17 cellular contexts compared by ENCODE assay signal in the genomic region with DNA sequence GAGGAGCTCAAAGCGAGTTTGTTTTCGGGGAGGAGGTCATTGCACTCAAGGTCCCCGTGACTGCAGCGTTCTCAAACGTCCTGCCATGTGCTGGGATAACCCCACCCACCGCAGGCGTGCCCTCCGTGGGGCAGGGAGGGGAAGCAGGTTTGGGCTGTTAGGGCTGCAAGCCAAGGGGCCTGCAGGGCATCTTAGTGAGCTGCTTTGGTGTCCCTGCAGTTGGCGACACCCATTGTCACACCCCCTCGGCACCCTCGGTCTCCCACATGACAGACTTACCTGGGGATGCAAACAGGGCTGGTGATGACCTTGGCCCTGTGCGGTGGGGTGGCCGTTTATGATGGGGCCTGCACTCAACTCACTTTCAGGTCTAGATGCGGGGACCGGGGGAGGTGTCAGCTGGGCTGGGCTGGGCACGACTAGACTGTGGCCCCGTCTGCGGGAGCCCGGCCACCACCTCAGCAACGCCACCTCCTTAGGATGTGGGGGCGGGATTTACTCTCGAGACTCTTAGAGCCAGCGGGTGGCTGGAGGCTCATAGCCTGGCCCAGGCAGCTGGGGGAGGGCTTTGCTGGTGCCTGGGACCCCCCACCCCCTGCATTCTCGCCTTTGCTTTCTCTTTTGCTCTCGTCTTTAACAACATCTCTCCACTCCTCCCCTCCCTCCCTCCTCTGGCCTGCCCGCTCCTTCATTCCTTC. TPM values are rescaled to one million over a fixed set of nuclear protein-coding genes. Genes with fewer than 3 reads are reported as not detected.
DNase-seq lines count a peak whose midpoint lies in the region; ATAC-seq, FAIRE-seq and TF ChIP-seq lines count a peak whose summit lies in the region.
"Had no signal": no experiment of that assay in that cellular context is flagged by ENCODE, and none has a peak within 500 bp of the region (broad histone marks: within the 10 kb centered on the region; RNA-seq: fewer than 3 reads in every experiment).

No MANE protein-coding gene starts in this region.

- WGBS in small intestine, 3 donors = 12 to 21% (median 18%) methylated on average over 23 to 26 of the region's 26 CpGs

- H3K9ac ChIP-seq in iPS-20b (ENCODE audit: low read depth, low read length) = no peak overlapping the region

- DNase-seq in RWPE2 (ENCODE audit: low spot score) (peak; percentile 87), small intestine (peak; percentile 21), foreskin fibroblast (no peak), epidermal melanocyte (ENCODE audit: insufficient read length, low spot score) (no peak)
- DNase-seq: activated CD4-positive, CD25-positive, alpha-beta regulatory T cell treated with anti-CD3 and anti-CD28 coated beads, Interleukin-2, amount 50 U/mL, for 72 hours; activated CD8-positive, alpha-beta memory T cell treated with anti-CD3 and anti-CD28 coated beads, Interleukin-2, amount 10 ng/mL, durations not matched to agents 7 days and 5 days; activated effector memory CD4-positive, alpha-beta T cell treated with Interleukin-2 at 50 U/mL for 16 hours; anterior cingulate cortex; effector memory CD8-positive, alpha-beta T cell; left cardiac atrium; NCI-H774; pancreas; stimulated activated CD4-positive, alpha-beta T cell treated with anti-CD3 and anti-CD28 coated beads, Interleukin-4, amount 100 ng/mL, for 24 hours had no signal

- POLR2A ChIA-PET in HEK293 (lab: Yijun Ruan, JAX) = no interaction called here

- H3K27ac ChIP-seq in HEK293 (ENCODE audit: extremely low read depth, low read depth, low read length) (no peak overlapping the region), RWPE2 (ENCODE audit: poor library complexity, severe bottlenecking) (no peak overlapping the region), iPS-20b (ENCODE audit: low read length) (no peak overlapping the region), small intestine (ENCODE audit: low read depth in 1 of 2, low read length in 1 of 2) (no peak overlapping the region)
- H3K27ac ChIP-seq: pancreas had no signal

- no peaks in the 10 kb centered on the region for H3K36me3 ChIP-seq in HEK293 (ENCODE audit: control insufficient read depth in 2 of 2, insufficient read depth in 1 of 2, low read length in 2 of 2)
- no peaks in the 10 kb centered on the region for H3K36me3 ChIP-seq in RWPE2 (ENCODE audit: low read depth)
- H3K36me3 ChIP-seq in iPS-20b (ENCODE audit: insufficient read depth, low read depth, low read length) = no peaks in the 10 kb centered on the region
- H3K36me3 ChIP-seq in small intestine (ENCODE audit: control insufficient read depth in 2 of 2, insufficient read depth in 2 of 2, low read length in 2 of 2) = no peaks in the 10 kb centered on the region
- H3K36me3 ChIP-seq: pancreas had no signal

- H3K9me3 ChIP-seq in HEK293 (ENCODE audit: control insufficient read depth, insufficient read depth, low read depth, low read length) (no peaks in the 10 kb centered on the region), RWPE2 (ENCODE audit: severe bottlenecking) (no peaks in the 10 kb centered on the region), iPS-20b (ENCODE audit: insufficient read depth, low read depth, low read length) (no peaks in the 10 kb centered on the region), small intestine (ENCODE audit: control insufficient read depth, low read depth) (no peaks in the 10 kb centered on the region)
- H3K9me3 ChIP-seq: pancreas had no signal

- H3K4me3 ChIP-seq in HEK293 (ENCODE audit: low read depth, low read length) = no peak overlapping the region
- H3K4me3 ChIP-seq in RWPE2 (ENCODE audit: severe bottlenecking) = no peak overlapping the region
- peak overlapping the region; percentile 36; the same call in 1 of the 2 replicates for H3K4me3 ChIP-seq in iPS-20b (ENCODE audit: low read length)
- H3K4me3 ChIP-seq in small intestine (ENCODE audit: low read depth in 1 of 2, low read length in 2 of 2) = no peak overlapping the region
- no peak overlapping the region for H3K4me3 ChIP-seq in foreskin fibroblast (ENCODE audit: low read depth in 1 of 2, low read length in 2 of 2)
- H3K4me3 ChIP-seq: pancreas had no signal

- no peaks in the 10 kb centered on the region for H3K4me1 ChIP-seq in HEK293 (ENCODE audit: control insufficient read depth, insufficient read depth, low read length)
- H3K4me1 ChIP-seq in RWPE2 (ENCODE audit: insufficient read depth, poor library complexity, severe bottlenecking) = no peaks in the 10 kb centered on the region
- peaks cover 10% of the 10 kb centered on the region; the same call in 1 of the 2 replicates for H3K4me1 ChIP-seq in iPS-20b (ENCODE audit: insufficient read depth, low read length)
- peaks cover 0 to 2% of the 10 kb centered on the region in 2 donors for H3K4me1 ChIP-seq in small intestine (ENCODE audit: control insufficient read depth in 2 of 2, insufficient read depth in 1 of 2, low read depth in 1 of 2, low read length in 1 of 2)

- H3K27me3 ChIP-seq in RWPE2 (ENCODE audit: insufficient read depth, poor library complexity, severe bottlenecking) = peaks cover 58% of the 10 kb centered on the region
- peaks cover 99% of the 10 kb centered on the region for H3K27me3 ChIP-seq in iPS-20b (ENCODE audit: insufficient read depth, low read length)
- H3K27me3 ChIP-seq in small intestine (ENCODE audit: control insufficient read depth in 2 of 2, insufficient read depth in 2 of 2, low read length in 2 of 2) = peaks cover 0 to 27% of the 10 kb centered on the region in 2 donors

- CTCF ChIA-PET in HEK293 (lab: Yijun Ruan, JAX) = no interaction called here

- FAIRE-seq in small intestine (lab: Jason Lieb, UNC) = no peak
- FAIRE-seq: D721Med, pancreas had no signal

- TF ChIP-seq CTCF in HEK293 (tag by site-specific recombination; IDR thresholded peaks at IDR 0.05) (no peak), RWPE2 (IDR thresholded peaks at IDR 0.05; ENCODE audit: poor library complexity, severe bottlenecking) (no peak), foreskin fibroblast (IDR thresholded peaks at IDR 0.05; ENCODE audit: low read depth, low read length) (no peak)

- ATAC-seq in RWPE2 (ENCODE audit: low read depth) = no peak
- ATAC-seq in GM18873 (IDR thresholded peaks at IDR 0.05; ENCODE audit: low FRiP score, unreplicated experiment) = no peak
- ATAC-seq: activated CD8-positive, alpha-beta memory T cell treated with anti-CD3 and anti-CD28 coated beads, Interleukin-2, amount 10 ng/mL, durations not matched to agents 7 days and 5 days; effector memory CD8-positive, alpha-beta T cell; left cardiac atrium; pancreas had no signal

TF ChIP-seq in HEK293, 187 proteins besides CTCF, POLR2A, EP300 and RAD21:
- TF ChIP-seq EGR2 (tag by site-specific recombination; IDR thresholded peaks at IDR 0.05; ENCODE audit: low read depth) (peak; percentile 60; the same call in 1 of the 2 replicates), ZNF654 (tag by site-specific recombination; IDR thresholded peaks at IDR 0.05; ENCODE audit: low read depth) (no peak), KLF1 (tag by site-specific recombination; IDR thresholded peaks at IDR 0.05) (peak; percentile 47; the same call in 1 of the 2 replicates), GLIS2 (tag by site-specific recombination; IDR thresholded peaks at IDR 0.05) (peak; percentile 28; the same call in 1 of the 2 replicates), ZFHX2 (tag by site-specific recombination; conservative IDR thresholded peaks at IDR 0.05) (peak; percentile 77)

RNA-seq across cellular contexts. Expression of gene GATA5, which starts 6.5 kb away (rescaled TPM):
- polyA plus RNA-seq in small intestine = 10 to 100 TPM; 11.9 to 35.1 (median 34.2) TPM

RNA-seq across cellular contexts. Expression of gene RBBP8NL, which starts 54.9 kb away (rescaled TPM):
- polyA plus RNA-seq in small intestine = 10 to 100 TPM in 2 of 3 donors, 1 to 10 TPM in 1; 8.0 to 28.0 (median 14.9) TPM

Comparison
In these comparisons a context has a peak if more than half of its experiments do, and no peak if none do; other contexts are left out.
1. DNase-seq: peak in RWPE2 (single experiment) and small intestine (single experiment); none in foreskin fibroblast (0 of 2) and epidermal melanocyte (single experiment).